Comparison of ENCODE assay signal across 26 cellular contexts in the genomic region with DNA sequence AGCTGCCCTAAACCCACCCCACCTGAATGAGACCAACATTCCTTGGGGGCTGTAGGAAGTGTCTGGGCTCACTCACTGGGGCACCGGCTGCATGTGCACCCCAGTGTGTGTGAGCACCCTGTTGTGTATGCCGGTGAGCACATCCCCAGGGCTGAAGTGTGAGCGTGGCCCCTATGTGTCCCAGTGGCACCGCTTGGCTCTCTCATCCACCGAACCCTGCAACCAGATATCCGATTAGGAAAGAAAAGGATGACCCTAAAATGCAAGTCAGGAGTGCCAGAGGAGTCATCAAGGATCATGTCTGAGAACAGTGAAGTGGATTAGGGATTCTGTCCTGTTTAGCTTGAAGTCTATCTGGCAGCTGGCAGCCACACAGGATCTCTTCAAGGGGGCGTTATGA.
DNase-seq lines count a peak whose midpoint lies in the region; ATAC-seq, FAIRE-seq and TF ChIP-seq lines count a peak whose summit lies in the region.
"Had no signal": no experiment of that assay in that cellular context is flagged by ENCODE, and none has a peak within 500 bp of the region (broad histone marks: within the 10 kb centered on the region; RNA-seq: fewer than 3 reads in every experiment).

No MANE protein-coding gene starts in this region.

- peak overlapping the region; percentile 51; the same call in 1 of the 2 replicates for H3K4me2 ChIP-seq in HepG2 (ENCODE audit: low read depth, low read length)
- H3K4me2 ChIP-seq: PC-9, SK-N-SH had no signal

- no peak for TF ChIP-seq EP300 in HepG2 (IDR thresholded peaks at IDR 0.05; ENCODE audit: low read depth in 2 of 2, low read length in 2 of 2)
- TF ChIP-seq EP300 in HepG2 (CRISPR knock-in tag; IDR thresholded peaks at IDR 0.05; ENCODE audit: borderline replicate concordance), result no peak

- ATAC-seq in HepG2 (no peak), left lobe of liver (no peak)
- ATAC-seq in activated CD8-positive, alpha-beta T cell treated with anti-CD3 and anti-CD28 coated beads for 36 hours, result no peak
- ATAC-seq: CD8-positive, alpha-beta T cell; K562 had no signal

- no peak for TF ChIP-seq POLR2A in HepG2 (IDR thresholded peaks at IDR 0.05; ENCODE audit: insufficient read depth in 1 of 2, low read depth in 2 of 2, low read length in 2 of 2)

- POLR2A ChIA-PET in HepG2 (lab: Yijun Ruan, JAX), result no interaction called here
- POLR2A ChIA-PET in activated CD8-positive, alpha-beta T cell treated with anti-CD3 and anti-CD28 coated beads for 36 hours (lab: Charles Lee), result no interaction called here

- H4K20me1 ChIP-seq in HepG2 (ENCODE audit: insufficient read depth, low read length), result no peaks in the 10 kb centered on the region

- no peak for TF ChIP-seq CTCF in HepG2 (CRISPR knock-in tag; IDR thresholded peaks at IDR 0.05)
- no peak for TF ChIP-seq CTCF in tibial artery (IDR thresholded peaks at IDR 0.05)
- no peak for TF ChIP-seq CTCF in activated CD8-positive, alpha-beta T cell treated with anti-CD3 and anti-CD28 coated beads for 36 hours (IDR thresholded peaks at IDR 0.05)

- WGBS in HepG2 (ENCODE audit: low lambda C conversion rate), result 100% methylated on average over 1 of the region's 7 CpGs

- no peaks in the 10 kb centered on the region for H3K9me3 Mint-ChIP-seq in activated CD8-positive, alpha-beta T cell treated with anti-CD3 and anti-CD28 coated beads for 36 hours
- H3K9me3 Mint-ChIP-seq: CD8-positive, alpha-beta T cell had no signal

- H3K79me2 ChIP-seq in HepG2 (ENCODE audit: insufficient read depth, low read length), result no peaks in the 10 kb centered on the region

- H3K4me1 Mint-ChIP-seq in activated CD8-positive, alpha-beta T cell treated with anti-CD3 and anti-CD28 coated beads for 36 hours (ENCODE audit: low read depth), result peaks cover 2% of the 10 kb centered on the region

- no TSS peak for BruUV-seq in HepG2 (replicated peaks; lab: Mats Ljungman, UMichigan)

- H3K4me1 ChIP-seq in HepG2 (ENCODE audit: insufficient read depth, low read length) (peaks cover 74% of the 10 kb centered on the region), tibial artery (peaks cover 18 to 70% (median 51%) of the 10 kb centered on the region in 4 donors)

- no peak for FAIRE-seq in HepG2 (lab: Jason Lieb, UNC)
- FAIRE-seq: GM18507, K562 had no signal

- no peaks in the 10 kb centered on the region; a peak in 1 of 5 replicates for H3K27me3 ChIP-seq in HepG2 (ENCODE audit: control insufficient read depth in 1 of 2, insufficient read depth in 2 of 2, low read length in 2 of 2)
- no peaks in the 10 kb centered on the region for H3K27me3 ChIP-seq in tibial artery

- no peak overlapping the region for H3K27ac Mint-ChIP-seq in activated CD8-positive, alpha-beta T cell treated with anti-CD3 and anti-CD28 coated beads for 36 hours
- H3K27ac Mint-ChIP-seq: CD8-positive, alpha-beta T cell had no signal

- H3K4me3 ChIP-seq in SK-N-MC (no peak overlapping the region), HepG2 (replicated peaks in 1 of 3; ENCODE audit: insufficient read depth in 1 of 3, low read depth in 2 of 3, low read length in 3 of 3) (no peak overlapping the region), tibial artery (no peak overlapping the region)
- H3K4me3 ChIP-seq: K562, PC-9 had no signal

- no peak overlapping the region for H3K4me3 Mint-ChIP-seq in activated CD8-positive, alpha-beta T cell treated with anti-CD3 and anti-CD28 coated beads for 36 hours
- H3K4me3 Mint-ChIP-seq: CD8-positive, alpha-beta T cell had no signal

- H3K27ac ChIP-seq in SK-N-MC (no peak overlapping the region), HepG2 (ENCODE audit: extremely low read length, insufficient read depth, low read length) (no peak overlapping the region), tibial artery (peak overlapping the region; percentile 89 to 92)
- H3K27ac ChIP-seq: 22Rv1, PC-9 had no signal

- H3K9me3 ChIP-seq in SK-N-MC (ENCODE audit: low read depth, low read length) (no peaks in the 10 kb centered on the region), HepG2 (ENCODE audit: low read length) (no peaks in the 10 kb centered on the region), tibial artery (no peaks in the 10 kb centered on the region)
- H3K9me3 ChIP-seq: SK-N-SH had no signal

- no peak overlapping the region for H2AFZ ChIP-seq in HepG2 (ENCODE audit: low read length)
- H2AFZ ChIP-seq: PC-9 had no signal

- CTCF ChIA-PET in HepG2 (lab: Yijun Ruan, JAX; ENCODE audit: low intra/inter-chr PET ratio, low total read pairs), result interaction anchor here (2.2 kb wide), 1 partner anchor 125 kb away, joined by 13 read pairs; no protein-coding TSS in a partner anchor
- CTCF ChIA-PET in activated CD8-positive, alpha-beta T cell treated with anti-CD3 and anti-CD28 coated beads for 36 hours (lab: Charles Lee), result no interaction called here

- TF ChIP-seq RAD21 in HepG2 (CRISPR knock-in tag; IDR thresholded peaks at IDR 0.05), result no peak

- in situ Hi-C loops in HepG2 (cut with HindIII; ENCODE audit: extremely low pct_ligation_motif_present, low pct_unique_long_range_greater_than_20kb), result no loop called here

- peaks cover 34% of the 10 kb centered on the region for H3K27me3 Mint-ChIP-seq in activated CD8-positive, alpha-beta T cell treated with anti-CD3 and anti-CD28 coated beads for 36 hours

- no peaks in the 10 kb centered on the region for H3K36me3 Mint-ChIP-seq in activated CD8-positive, alpha-beta T cell treated with anti-CD3 and anti-CD28 coated beads for 36 hours (ENCODE audit: low read depth)
- H3K36me3 Mint-ChIP-seq: CD8-positive, alpha-beta T cell had no signal

- H3K36me3 ChIP-seq in SK-N-MC (ENCODE audit: insufficient read depth, low read length) (no peaks in the 10 kb centered on the region), HepG2 (replicated peaks in 1 of 2; ENCODE audit: control insufficient read depth in 1 of 2, insufficient read depth in 2 of 2, low read length in 2 of 2) (no peaks in the 10 kb centered on the region), tibial artery (no peaks in the 10 kb centered on the region)

- H3K9ac ChIP-seq in SK-N-MC (ENCODE audit: insufficient read length) (peak overlapping the region; percentile 2), HepG2 (ENCODE audit: insufficient read depth, low read depth, low read length) (no peak overlapping the region)
- H3K9ac ChIP-seq: SK-N-SH had no signal

- DNase-seq in DMS 273 (lab: John Stamatoyannopoulos, UW; ENCODE audit: unreplicated experiment) (peak; percentile 27), DMS 273 treated with DMSO at 0.1 percent for 48 hours (lab: John Stamatoyannopoulos, UW) (no peak), SK-N-MC (ENCODE audit: low read depth, low spot score) (no peak), HepG2 (ENCODE audit: low spot score) (no peak), tibial artery (no peak), AML-193 (lab: John Stamatoyannopoulos, UW) (no peak), left lobe of liver (ENCODE audit: low spot score) (no peak)
- DNase-seq in activated CD8-positive, alpha-beta T cell treated with anti-CD3 and anti-CD28 coated beads for 36 hours, result no peak
- DNase-seq: C1 segment of cervical spinal cord; Calu3; CD8-positive, alpha-beta T cell; DMS53; GDM1; MM.1S; NCI-H1092; NCI-H1436 treated with DMSO at 0.1 percent for 48 hours; NCI-H2029; NCI-H2171 treated with DMSO at 0.1 percent for 48 hours; NCI-H526 treated with DMSO at 0.1 percent for 48 hours; PC-9; RPMI8226; SHP77 treated with DMSO at 0.1 percent for 48 hours; SK-N-SH had no signal

- intact Hi-C loops in HepG2 (cut with micrococcal nuclease; ENCODE audit: unreplicated experiment) (no loop called here), tibial artery (cut with DNase I; ENCODE audit: low total_unique reads) (loop anchor here (10.0 kb wide), 1 partner anchor 210 kb away; the partner anchor contains the start of gene ZXDC)
- intact Hi-C loops in activated CD8-positive, alpha-beta T cell treated with anti-CD3 and anti-CD28 coated beads for 36 hours (cut with micrococcal nuclease), result no loop called here

TF ChIP-seq in HepG2, 621 proteins besides CTCF, POLR2A, EP300 and RAD21:
- TF ChIP-seq EEA1 (CRISPR knock-in tag; IDR thresholded peaks at IDR 0.05; ENCODE audit: borderline replicate concordance) (no peak), CBFB (CRISPR knock-in tag; IDR thresholded peaks at IDR 0.05) (no peak), RFX5 (IDR thresholded peaks at IDR 0.05; ENCODE audit: low read depth, low read length) (no peak), CCDC6 (CRISPR knock-in tag; IDR thresholded peaks at IDR 0.05) (no peak), ZNF83 (CRISPR knock-in tag; IDR thresholded peaks at IDR 0.05; ENCODE audit: borderline replicate concordance) (no peak), NFE2L2 (IDR thresholded peaks at IDR 0.05; ENCODE audit: low read length) (no peak), RARA (CRISPR knock-in tag; IDR thresholded peaks at IDR 0.05) (no peak), ZNF614 (CRISPR knock-in tag; IDR thresholded peaks at IDR 0.05; ENCODE audit: borderline replicate concordance) (no peak), HIVEP1 (CRISPR knock-in tag; IDR thresholded peaks at IDR 0.05) (no peak), ZNF354B (CRISPR knock-in tag; IDR thresholded peaks at IDR 0.05) (no peak), DNMT1 (CRISPR knock-in tag; IDR thresholded peaks at IDR 0.05) (no peak)

Comparison
In these comparisons a context has a peak if more than half of its experiments do, and no peak if none do; other contexts are left out.
1. H3K27ac ChIP-seq: peak in tibial artery (2 of 2); none in SK-N-MC (single experiment) and HepG2 (single experiment).